ENCODE assay signal across 8 cellular contexts in genomic region chr14:99602788-99603415, GRCh38. TPM values are rescaled to one million over a fixed set of nuclear protein-coding genes. Genes with fewer than 3 reads are reported as not detected.
DNase-seq lines count a peak whose midpoint lies in the region; ATAC-seq and TF ChIP-seq lines count a peak whose summit lies in the region.

No MANE protein-coding gene starts in this region.

- peaks cover 44% of the 10 kb centered on the region for H3K4me1 ChIP-seq in Caco-2
- H3K4me1 ChIP-seq in Panc1 (ENCODE audit: control insufficient read depth, insufficient read depth, low read length): peaks cover 39% of the 10 kb centered on the region
- H3K4me1 ChIP-seq in esophagus squamous epithelium: peaks cover 42 to 76% (median 44%) of the 10 kb centered on the region in 3 donors
- peaks cover 27 to 36% of the 10 kb centered on the region in 2 experiments for H3K4me1 ChIP-seq in trophoblast cell (ENCODE audit: control insufficient read depth in 1 of 2, insufficient read depth in 2 of 2, low read length in 2 of 2)

- peak overlapping the region; percentile 19 for H3K4ac ChIP-seq in trophoblast cell (ENCODE audit: low read depth, low read length)

- H2BK12ac ChIP-seq in trophoblast cell (ENCODE audit: low read length): no peak overlapping the region

- in situ Hi-C loops in Panc1 (cut with HindIII; ENCODE audit: low pct_unique_long_range_greater_than_20kb, low sequenced_read_pairs): no loop called here

- no peak overlapping the region for H3K23ac ChIP-seq in trophoblast cell (ENCODE audit: low read length)

- H3K27ac ChIP-seq in Panc1 (ENCODE audit: low read length) (peak overlapping the region; percentile 84), esophagus squamous epithelium (peak overlapping the region; percentile 37 to 97 (median 87)), trophoblast cell (ENCODE audit: low read depth, low read length) (no peak overlapping the region)

- H3K4me3 ChIP-seq in Caco-2 (ENCODE audit: low read depth, low read length) (peak overlapping the region; percentile 67), Panc1 (ENCODE audit: low read depth in 2 of 2, low read length in 2 of 2) (peak overlapping the region; percentile 73 to 78), esophagus squamous epithelium (peak overlapping the region; percentile 51 to 92 (median 80)), trophoblast cell (ENCODE audit: low read depth, low read length) (peak overlapping the region; percentile 80)

- peaks cover 35% of the 10 kb centered on the region for H3K79me2 ChIP-seq in trophoblast cell (ENCODE audit: control insufficient read depth, insufficient read depth, low read length, poor library complexity)

- H3K27ac Mint-ChIP-seq in Caco-2 (ENCODE audit: unreplicated experiment): peak overlapping the region; percentile 50

- H3K4me3 Mint-ChIP-seq in Caco-2 (ENCODE audit: unreplicated experiment): peak overlapping the region; percentile 88

- H3K36me3 Mint-ChIP-seq in Caco-2 (ENCODE audit: insufficient read depth, unreplicated experiment): no peaks in the 10 kb centered on the region

- ATAC-seq in Panc1 (no peak), HG03097 (IDR thresholded peaks at IDR 0.05; ENCODE audit: low FRiP score, unreplicated experiment) (no peak), HG03025 (IDR thresholded peaks at IDR 0.05; ENCODE audit: low FRiP score, unreplicated experiment) (no peak)

- no peak overlapping the region for H2AFZ ChIP-seq in trophoblast cell (ENCODE audit: insufficient read depth, low read length, poor library complexity)

- 45 to 59% methylated on average over 4 to 10 of the region's 53 CpGs for WGBS in esophagus squamous epithelium, 2 donors
- no CpG with 5 or more reads among the region's 53 CpGs for WGBS in trophoblast cell (ENCODE audit: extremely low coverage, insufficient coverage, insufficient read length)

- TF ChIP-seq CTCF in Caco-2 (IDR thresholded peaks at IDR 0.05; ENCODE audit: insufficient read depth in 1 of 2, low read depth in 1 of 2, low read length in 1 of 2, severe bottlenecking in 1 of 2, unreplicated experiment in 1 of 2) (no peak), Panc1 (IDR thresholded peaks at IDR 0.05) (no peak), esophagus squamous epithelium (IDR thresholded peaks at IDR 0.05) (no peak)

- H2BK5ac ChIP-seq in trophoblast cell (ENCODE audit: low read depth, low read length, poor library complexity): no peak overlapping the region

- H3K36me3 ChIP-seq in Caco-2 (ENCODE audit: control insufficient read depth, insufficient read depth, low read length): no peaks in the 10 kb centered on the region
- H3K36me3 ChIP-seq in Panc1 (ENCODE audit: control insufficient read depth, insufficient read depth, low read length): peaks cover 2% of the 10 kb centered on the region; the same call in 1 of the 2 replicates
- no peaks in the 10 kb centered on the region for H3K36me3 ChIP-seq in esophagus squamous epithelium
- no peaks in the 10 kb centered on the region for H3K36me3 ChIP-seq in trophoblast cell (ENCODE audit: control insufficient read depth in 1 of 2, insufficient read depth in 2 of 2, low read length in 2 of 2)

- no peaks in the 10 kb centered on the region for H3K9me3 Mint-ChIP-seq in Caco-2 (ENCODE audit: unreplicated experiment)

- intact Hi-C loops in Caco-2 (cut with micrococcal nuclease; ENCODE audit: unreplicated experiment): loop anchor here (1.0 to 5.0 kb wide), 3 partner anchors 29 to 79 kb away; partner anchors contain the start of gene CYP46A1
- intact Hi-C loops in Panc1 (cut with micrococcal nuclease; ENCODE audit: unreplicated experiment): loop anchor here (5.0 kb wide), 1 partner anchor 36 kb away; no protein-coding TSS in a partner anchor
- intact Hi-C loops in esophagus squamous epithelium (cut with DNase I): no loop called here

- DNase-seq in Caco-2: no peak
- DNase-seq in Panc1 (ENCODE audit: low read depth, low spot score): no peak
- no peak for DNase-seq in esophagus squamous epithelium (lab: John Stamatoyannopoulos, UW)
- no peak for DNase-seq in trophoblast cell
- no peak for DNase-seq in erythroblast (lab: John Stamatoyannopoulos, UW)
- no peak for DNase-seq in OCI-M1 (lab: John Stamatoyannopoulos, UW)

- no peak overlapping the region for H2AK5ac ChIP-seq in trophoblast cell (ENCODE audit: low read length)

- peaks cover 35% of the 10 kb centered on the region for H3K4me1 Mint-ChIP-seq in Caco-2 (ENCODE audit: low read depth, unreplicated experiment)

- CTCF ChIA-PET in Caco-2 (lab: Charles Lee): interaction anchor here (0.8 to 3.1 kb wide), 6 partner anchors 23 to 80 kb away, joined by 3 to 12 read pairs (median 4); no protein-coding TSS in a partner anchor
- CTCF ChIA-PET in Panc1 (lab: Charles Lee): interaction anchor here (1.2 kb wide), 1 partner anchor 38 kb away, joined by 4 read pairs; no protein-coding TSS in a partner anchor

- peaks cover 10% of the 10 kb centered on the region for H3K79me1 ChIP-seq in trophoblast cell (ENCODE audit: low read length)

- H3K27me3 ChIP-seq in Caco-2 (replicated peaks; ENCODE audit: control insufficient read depth, insufficient read depth, low read length) (no peaks in the 10 kb centered on the region), Panc1 (ENCODE audit: control insufficient read depth, insufficient read depth, low read length) (no peaks in the 10 kb centered on the region), esophagus squamous epithelium (peaks cover 0 to 4% (median 0%) of the 10 kb centered on the region in 4 donors), trophoblast cell (ENCODE audit: insufficient read depth, low read length) (peaks cover 5% of the 10 kb centered on the region)

- H4K8ac ChIP-seq in trophoblast cell (ENCODE audit: low read depth, low read length): no peak overlapping the region

- POLR2A ChIA-PET in Caco-2 (lab: Charles Lee) (interaction anchor here (0.5 to 2.9 kb wide), 7 partner anchors 12 to 122 kb away, joined by 3 to 12 read pairs (median 5); partner anchors contain the start of genes CCNK and SETD3), Panc1 (lab: Charles Lee) (no interaction called here)

- no peak overlapping the region for H4K12ac ChIP-seq in trophoblast cell (ENCODE audit: low read depth, low read length)

- no peak overlapping the region for H2BK120ac ChIP-seq in trophoblast cell (ENCODE audit: insufficient read depth, low read length, poor library complexity)

- BruUV-seq in Caco-2 (replicated peaks; lab: Mats Ljungman, UMichigan) (no TSS peak), Panc1 (replicated peaks; lab: Mats Ljungman, UMichigan) (no TSS peak)

- no peaks in the 10 kb centered on the region for H3K27me3 Mint-ChIP-seq in Caco-2 (ENCODE audit: insufficient read depth, unreplicated experiment)

- H3K18ac ChIP-seq in trophoblast cell (ENCODE audit: low read length): peak overlapping the region; percentile 7

- peak overlapping the region; percentile 25 for H4K91ac ChIP-seq in trophoblast cell (ENCODE audit: low read depth, low read length)

- no peak overlapping the region for H3K9ac ChIP-seq in trophoblast cell (ENCODE audit: low read length)

- H3K4me2 ChIP-seq in trophoblast cell (ENCODE audit: low read length): peak overlapping the region; percentile 89

- peak overlapping the region; percentile 6 for H3K14ac ChIP-seq in trophoblast cell (ENCODE audit: low read length)

- TF ChIP-seq POLR2A in esophagus squamous epithelium (IDR thresholded peaks at IDR 0.05): no peak
- TF ChIP-seq POLR2A in erythroblast (IDR thresholded peaks at IDR 0.05; ENCODE audit: low read length): no peak

- H3K9me3 ChIP-seq in Caco-2 (no peaks in the 10 kb centered on the region), Panc1 (ENCODE audit: control insufficient read depth, insufficient read depth, low read depth, low read length) (no peaks in the 10 kb centered on the region), esophagus squamous epithelium (no peaks in the 10 kb centered on the region), trophoblast cell (ENCODE audit: insufficient read depth, low read depth, low read length) (no peaks in the 10 kb centered on the region)

RNA-seq across cellular contexts. Expression of gene CCDC85C, which starts 1.1 kb away (rescaled TPM):
- total RNA-seq in Caco-2 (2022): 69.1 and 76.2 TPM in 2 replicates
- 96.6 TPM for total RNA-seq in Panc1 (2021; ENCODE audit: unreplicated experiment)
- 64.9 TPM for polyA plus RNA-seq in Panc1 (2012; ENCODE audit: insufficient read length)
- 10 to 100 TPM; 23.4 to 52.0 (median 27.1) TPM for total RNA-seq in esophagus squamous epithelium
- 17.0 and 18.1 TPM in 2 replicates for polyA plus RNA-seq in trophoblast cell (2013)

RNA-seq across cellular contexts. Expression of gene HHIPL1, which starts 42.0 kb away (rescaled TPM):
- total RNA-seq in Caco-2 (2022): 2.1 and 2.9 TPM in 2 replicates
- total RNA-seq in Panc1 (2021; ENCODE audit: unreplicated experiment): 2.1 TPM
- polyA plus RNA-seq in Panc1 (2012; ENCODE audit: insufficient read length): 3.8 TPM
- 1 to 10 TPM in 1 of 4 donors, under 1 TPM in 2, not detected in 1; 0.22 to 1.3 (median 0.59) TPM for total RNA-seq in esophagus squamous epithelium
- 1.3 and 1.5 TPM in 2 replicates for polyA plus RNA-seq in trophoblast cell (2013)
